ENCODE assay signal across 29 cellular contexts in the genomic region with DNA sequence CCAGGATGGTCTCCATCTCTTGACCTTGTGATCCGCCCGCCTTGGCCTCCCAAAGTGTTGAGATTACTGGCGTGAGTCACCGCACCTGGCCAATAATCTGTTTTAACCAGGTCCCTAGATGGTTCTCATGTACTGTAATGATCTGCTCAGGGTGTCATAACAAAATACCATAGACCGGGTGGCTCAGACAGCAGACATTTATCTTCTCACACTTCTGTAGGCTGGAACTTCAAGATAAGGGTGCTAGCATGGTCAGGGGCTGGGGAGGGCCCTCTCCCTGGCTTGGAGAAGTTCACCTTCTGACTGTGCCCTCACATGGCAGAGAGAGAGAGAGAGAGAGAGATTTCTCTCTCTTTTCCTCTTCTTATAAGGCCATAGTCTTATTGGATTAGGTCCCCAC.
A peak's percentile ranks its signal among the peaks of the same experiment; 100 is the strongest.
DNase-seq lines count a peak whose midpoint lies in the region; ATAC-seq and TF ChIP-seq lines count a peak whose summit lies in the region.
"Had no signal": no experiment of that assay in that cellular context is flagged by ENCODE, and none has a peak within 500 bp of the region (broad histone marks: within the 10 kb centered on the region; RNA-seq: fewer than 3 reads in every experiment).

No MANE protein-coding gene starts in this region.

- peak; percentile 38 for DNase-seq in NCI-H82 (lab: John Stamatoyannopoulos, UW)
- no peak for DNase-seq in NCI-H82 treated with DMSO at 0.1 percent for 48 hours (lab: John Stamatoyannopoulos, UW; ENCODE audit: unreplicated experiment)
- peak; percentile 33 for DNase-seq in OCI-M2 (lab: John Stamatoyannopoulos, UW; ENCODE audit: unreplicated experiment)
- DNase-seq in erythroblast (lab: John Stamatoyannopoulos, UW) = peak; percentile 87 to 92
- no peak for DNase-seq in neural progenitor cell (ENCODE audit: low spot score)
- no peak for DNase-seq in HEK293T (ENCODE audit: extremely low spot score)
- DNase-seq in tibial artery = no peak
- DNase-seq in naive thymus-derived CD8-positive, alpha-beta T cell = no peak
- DNase-seq: CD8-positive, alpha-beta T cell; DMS 273 treated with DMSO at 0.1 percent for 48 hours; DMS79; EL; GDM1; GOT3; NCI-H1092 treated with DMSO at 0.1 percent for 48 hours; NCI-H1436 treated with DMSO at 0.1 percent for 48 hours; NCI-H187 treated with DMSO at 0.1 percent for 48 hours; NCI-H524; NCI-H748 treated with DMSO at 0.1 percent for 48 hours; NK-92 treated with Interleukin-12 subunit alpha and Interleukin-12 subunit beta, amount 100 ng/mL, for 24 hours; SHP77 treated with DMSO at 0.1 percent for 48 hours had no signal

- peak overlapping the region; percentile 85 for H3K27ac Mint-ChIP-seq in neural progenitor cell
- H3K27ac Mint-ChIP-seq in naive thymus-derived CD8-positive, alpha-beta T cell = no peak overlapping the region
- H3K27ac Mint-ChIP-seq: B cell; CD8-positive, alpha-beta T cell; IgD-negative memory B cell had no signal

- no peak overlapping the region for H3K4me3 Mint-ChIP-seq in neural progenitor cell
- no peak overlapping the region for H3K4me3 Mint-ChIP-seq in naive thymus-derived CD8-positive, alpha-beta T cell
- H3K4me3 Mint-ChIP-seq: B cell; CD8-positive, alpha-beta T cell; IgD-negative memory B cell had no signal

- H2AFZ ChIP-seq in neural progenitor cell (replicated peaks) = no peak overlapping the region

- no peak for TF ChIP-seq CTCF in neural progenitor cell (IDR thresholded peaks at IDR 0.05)
- TF ChIP-seq CTCF in tibial artery (IDR thresholded peaks at IDR 0.05) = no peak

- POLR2A ChIA-PET in HEK293T (lab: Yijun Ruan, JAX) = no interaction called here
- POLR2A ChIA-PET in naive thymus-derived CD8-positive, alpha-beta T cell (lab: Charles Lee) = interaction anchor here (0.6 kb wide), 1 partner anchor 78 kb away, joined by 3 read pairs; no protein-coding TSS in a partner anchor

- H3K27ac ChIP-seq in neural progenitor cell = no peak overlapping the region
- H3K27ac ChIP-seq in tibial artery = no peak overlapping the region
- H3K27ac ChIP-seq: 22Rv1, C4-2B, RWPE1 had no signal

- peaks cover 4% of the 10 kb centered on the region for H3K36me3 Mint-ChIP-seq in neural progenitor cell
- H3K36me3 Mint-ChIP-seq in naive thymus-derived CD8-positive, alpha-beta T cell = no peaks in the 10 kb centered on the region
- H3K36me3 Mint-ChIP-seq: CD8-positive, alpha-beta T cell; IgD-negative memory B cell had no signal

- H3K27me3 ChIP-seq in neural progenitor cell (no peaks in the 10 kb centered on the region), tibial artery (peaks cover 0 to 5% of the 10 kb centered on the region in 2 donors)

- H3K36me3 ChIP-seq in neural progenitor cell (no peaks in the 10 kb centered on the region), tibial artery (no peaks in the 10 kb centered on the region)
- H3K36me3 ChIP-seq: HAP-1 had no signal

- ATAC-seq in naive thymus-derived CD8-positive, alpha-beta T cell = no peak
- ATAC-seq: CD8-positive, alpha-beta T cell; GM12878; Panc1 had no signal

- no peak overlapping the region for H3K4me3 ChIP-seq in neural progenitor cell
- no peak overlapping the region for H3K4me3 ChIP-seq in tibial artery
- H3K4me3 ChIP-seq: GM12878, HAP-1 had no signal

- H3F3A ChIP-seq in neural progenitor cell (ENCODE audit: low read depth) = no peaks in the 10 kb centered on the region

- H4K20me1 ChIP-seq in neural progenitor cell (ENCODE audit: low read depth) = no peaks in the 10 kb centered on the region

- H3K4me2 ChIP-seq in neural progenitor cell = no peak overlapping the region

- no peaks in the 10 kb centered on the region for H3K79me2 ChIP-seq in neural progenitor cell (ENCODE audit: low read depth)

- H3K9ac ChIP-seq in neural progenitor cell = no peak overlapping the region

- peaks cover 7% of the 10 kb centered on the region for H3K4me1 Mint-ChIP-seq in neural progenitor cell
- H3K4me1 Mint-ChIP-seq in naive thymus-derived CD8-positive, alpha-beta T cell = no peaks in the 10 kb centered on the region
- H3K4me1 Mint-ChIP-seq: B cell had no signal

- H3K9me3 Mint-ChIP-seq in neural progenitor cell = peaks cover 6% of the 10 kb centered on the region
- peaks cover 0 to 6% (median 0%) of the 10 kb centered on the region in 9 donors for H3K9me3 Mint-ChIP-seq in naive thymus-derived CD8-positive, alpha-beta T cell

- no peak for TF ChIP-seq POLR2A in erythroblast (IDR thresholded peaks at IDR 0.05; ENCODE audit: low read length)

- no peaks in the 10 kb centered on the region for H3K4me1 ChIP-seq in neural progenitor cell
- H3K4me1 ChIP-seq in tibial artery = peaks cover 0 to 7% (median 0%) of the 10 kb centered on the region in 4 donors

- intact Hi-C loops in tibial artery (cut with DNase I; ENCODE audit: low total_unique reads) = no loop called here

- peaks cover 7% of the 10 kb centered on the region for H3K27me3 Mint-ChIP-seq in neural progenitor cell (ENCODE audit: insufficient read depth, low read depth)
- peaks cover 0 to 17% (median 2%) of the 10 kb centered on the region in 5 donors for H3K27me3 Mint-ChIP-seq in naive thymus-derived CD8-positive, alpha-beta T cell
- H3K27me3 Mint-ChIP-seq: B cell had no signal

- H3K9me3 ChIP-seq in neural progenitor cell (ENCODE audit: low read depth) (no peaks in the 10 kb centered on the region), tibial artery (no peaks in the 10 kb centered on the region)

- CTCF ChIA-PET in HEK293T (lab: Yijun Ruan, JAX) = no interaction called here

TF ChIP-seq in HEK293T, 16 proteins besides CTCF, POLR2A, EP300 and RAD21:
- no peak for TF ChIP-seq FOXA1 (IDR thresholded peaks at IDR 0.05)
- no peak for TF ChIP-seq SUZ12 (IDR thresholded peaks at IDR 0.05)
- no peak for TF ChIP-seq HDGF (IDR thresholded peaks at IDR 0.05; ENCODE audit: borderline replicate concordance)
- no peak for TF ChIP-seq NFRKB (IDR thresholded peaks at IDR 0.05)
- TF ChIP-seq ZNF384 (IDR thresholded peaks at IDR 0.05) = no peak
- TF ChIP-seq, protein P1, sequence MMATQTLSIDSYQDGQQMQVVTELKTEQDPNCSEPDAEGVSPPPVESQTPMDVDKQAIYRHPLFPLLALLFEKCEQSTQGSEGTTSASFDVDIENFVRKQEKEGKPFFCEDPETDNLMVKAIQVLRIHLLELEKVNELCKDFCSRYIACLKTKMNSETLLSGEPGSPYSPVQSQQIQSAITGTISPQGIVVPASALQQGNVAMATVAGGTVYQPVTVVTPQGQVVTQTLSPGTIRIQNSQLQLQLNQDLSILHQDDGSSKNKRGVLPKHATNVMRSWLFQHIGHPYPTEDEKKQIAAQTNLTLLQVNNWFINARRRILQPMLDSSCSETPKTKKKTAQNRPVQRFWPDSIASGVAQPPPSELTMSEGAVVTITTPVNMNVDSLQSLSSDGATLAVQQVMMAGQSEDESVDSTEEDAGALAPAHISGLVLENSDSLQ (IDR thresholded peaks at IDR 0.05) = no peak
- TF ChIP-seq FOXK2 (IDR thresholded peaks at IDR 0.05) = no peak
- TF ChIP-seq ELF4 (IDR thresholded peaks at IDR 0.05) = no peak
TF ChIP-seq in HEK293T: peak in this region for 0.

Comparison
In these comparisons a context has a peak if more than half of its experiments do, and no peak if none do; other contexts are left out.
1. DNase-seq: peak in NCI-H82 (single experiment), OCI-M2 (single experiment) and erythroblast (2 of 2); none in NCI-H82 treated with DMSO at 0.1 percent for 48 hours (single experiment), neural progenitor cell (single experiment), HEK293T (single experiment), tibial artery (0 of 2) and naive thymus-derived CD8-positive, alpha-beta T cell (0 of 10).